Comparison of ENCODE assay signal across 14 cellular contexts in the genomic region with DNA sequence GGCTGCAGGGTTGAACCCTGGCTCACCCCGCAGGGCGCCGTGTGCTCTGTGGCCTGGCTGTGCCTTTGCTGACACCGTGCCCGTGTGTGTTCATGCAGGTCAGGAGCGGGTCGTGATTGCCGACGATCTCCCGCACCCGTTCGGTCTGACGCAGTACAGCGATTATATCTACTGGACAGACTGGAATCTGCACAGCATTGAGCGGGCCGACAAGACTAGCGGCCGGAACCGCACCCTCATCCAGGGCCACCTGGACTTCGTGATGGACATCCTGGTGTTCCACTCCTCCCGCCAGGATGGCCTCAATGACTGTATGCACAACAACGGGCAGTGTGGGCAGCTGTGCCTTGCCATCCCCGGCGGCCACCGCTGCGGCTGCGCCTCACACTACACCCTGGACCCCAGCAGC. TPM values are rescaled to one million over a fixed set of nuclear protein-coding genes. Genes with fewer than 3 reads are reported as not detected.
DNase-seq lines count a peak whose midpoint lies in the region; ATAC-seq and TF ChIP-seq lines count a peak whose summit lies in the region.
"Had no signal": no experiment of that assay in that cellular context is flagged by ENCODE, and none has a peak within 500 bp of the region (broad histone marks: within the 10 kb centered on the region; RNA-seq: fewer than 3 reads in every experiment).

No MANE protein-coding gene starts in this region.

- H3K27ac ChIP-seq in BLaER1 (peak overlapping the region; percentile 79), Peyer's patch (peak overlapping the region in 3 of 4 donors; percentile 17 to 50 (median 34)), gastroesophageal sphincter (peak overlapping the region in 3 of 4 donors; percentile 64 to 71 (median 66)), osteoblast (ENCODE audit: low read depth, low read length) (no peak overlapping the region)

- ATAC-seq in gastroesophageal sphincter: no peak
- ATAC-seq in GM21526 (IDR thresholded peaks at IDR 0.05; ENCODE audit: low FRiP score, unreplicated experiment): no peak
- ATAC-seq: PC-3 had no signal

- no peak for TF ChIP-seq EP300 in gastroesophageal sphincter (IDR thresholded peaks at IDR 0.05)

- H3K9me3 ChIP-seq in BLaER1: no peaks in the 10 kb centered on the region
- H3K9me3 ChIP-seq in Peyer's patch: no peaks in the 10 kb centered on the region
- H3K9me3 ChIP-seq in gastroesophageal sphincter: no peaks in the 10 kb centered on the region
- H3K9me3 ChIP-seq in osteoblast (ENCODE audit: low read depth, low read length): no peaks in the 10 kb centered on the region
- H3K9me3 ChIP-seq: MG63 had no signal

- no peak for TF ChIP-seq POLR2A in Peyer's patch (IDR thresholded peaks at IDR 0.05)
- TF ChIP-seq POLR2A in gastroesophageal sphincter (IDR thresholded peaks at IDR 0.05): no peak

- no CpG with 5 or more reads among the region's 27 CpGs for WGBS in gastroesophageal sphincter (ENCODE audit: low coverage in 1 of 2), 2 donors

- H3K4me1 ChIP-seq in BLaER1 (peaks cover 46% of the 10 kb centered on the region), Peyer's patch (peaks cover 0 to 11% (median 0%) of the 10 kb centered on the region in 4 donors), gastroesophageal sphincter (peaks cover 0 to 21% (median 0%) of the 10 kb centered on the region in 3 donors), osteoblast (ENCODE audit: insufficient read depth, low read length) (no peaks in the 10 kb centered on the region)

- H4K20me1 ChIP-seq in BLaER1: peaks cover 71% of the 10 kb centered on the region
- H4K20me1 ChIP-seq in osteoblast (ENCODE audit: insufficient read depth, low read length): no peaks in the 10 kb centered on the region

- DNase-seq in Peyer's patch (no peak), osteoblast (ENCODE audit: insufficient read length, low spot score, missing footprints) (peak; percentile 75), NCI-H2171 treated with DMSO at 0.1 percent for 48 hours (lab: John Stamatoyannopoulos, UW) (no peak), COLO668 (lab: John Stamatoyannopoulos, UW; ENCODE audit: unreplicated experiment) (no peak), HT-29 (ENCODE audit: low spot score) (no peak)
- DNase-seq: CD4-positive, alpha-beta memory T cell; DMS79 treated with DMSO at 0.1 percent for 48 hours; MG63; NCI-H1105; NCI-H1694 treated with DMSO at 0.1 percent for 48 hours; PC-3 had no signal

- H3K9ac ChIP-seq in BLaER1: peak overlapping the region; percentile 68; the same call in 1 of the 2 replicates

- TF ChIP-seq CTCF in Peyer's patch (IDR thresholded peaks at IDR 0.05): no peak
- TF ChIP-seq CTCF in gastroesophageal sphincter (IDR thresholded peaks at IDR 0.05): no peak
- no peak for TF ChIP-seq CTCF in osteoblast (IDR thresholded peaks at IDR 0.05; ENCODE audit: extremely low read depth, low read depth, low read length)

- H3K27me3 ChIP-seq in BLaER1 (no peaks in the 10 kb centered on the region), Peyer's patch (no peaks in the 10 kb centered on the region), gastroesophageal sphincter (no peaks in the 10 kb centered on the region), osteoblast (ENCODE audit: insufficient read depth, low read length) (no peaks in the 10 kb centered on the region)
- H3K27me3 ChIP-seq: MG63 had no signal

- H3K79me2 ChIP-seq in osteoblast (ENCODE audit: insufficient read depth, low read length): no peaks in the 10 kb centered on the region

- H3K4me2 ChIP-seq in BLaER1 (peak overlapping the region; percentile 78), osteoblast (ENCODE audit: insufficient read depth, low read length) (no peak overlapping the region)

- no peak overlapping the region for H2AFZ ChIP-seq in osteoblast (ENCODE audit: low read length)

- peaks cover 93% of the 10 kb centered on the region for H3K36me3 ChIP-seq in BLaER1
- H3K36me3 ChIP-seq in Peyer's patch: peaks cover 0 to 85% (median 0%) of the 10 kb centered on the region in 3 donors
- H3K36me3 ChIP-seq in gastroesophageal sphincter: peaks cover 0 to 92% of the 10 kb centered on the region in 2 donors
- peaks cover 26% of the 10 kb centered on the region for H3K36me3 ChIP-seq in osteoblast (ENCODE audit: insufficient read depth, low read length)

- no peak overlapping the region; the same call in 1 of the 2 replicates for H3K4me3 ChIP-seq in BLaER1
- H3K4me3 ChIP-seq in Peyer's patch: no peak overlapping the region
- no peak overlapping the region for H3K4me3 ChIP-seq in gastroesophageal sphincter
- no peak overlapping the region for H3K4me3 ChIP-seq in osteoblast (ENCODE audit: insufficient read depth, low read length)
- H3K4me3 ChIP-seq: MG63 had no signal

RNA-seq across cellular contexts. Expression of a gene that starts 47.0 kb away (rescaled TPM):
- 100 to 1,000 TPM; 130 to 282 (median 156) TPM for total RNA-seq in Peyer's patch
- total RNA-seq in gastroesophageal sphincter: 100 to 1,000 TPM; 128 to 164 (median 144) TPM
- total RNA-seq in osteoblast: 131 and 151 TPM in 2 replicates
- 198 and 215 TPM in 2 replicates for total RNA-seq in HT-29 (2014; rRNA removed; shearing (Covaris generic))
